Comparison of ENCODE assay signal across 17 cellular contexts in the genomic region with DNA sequence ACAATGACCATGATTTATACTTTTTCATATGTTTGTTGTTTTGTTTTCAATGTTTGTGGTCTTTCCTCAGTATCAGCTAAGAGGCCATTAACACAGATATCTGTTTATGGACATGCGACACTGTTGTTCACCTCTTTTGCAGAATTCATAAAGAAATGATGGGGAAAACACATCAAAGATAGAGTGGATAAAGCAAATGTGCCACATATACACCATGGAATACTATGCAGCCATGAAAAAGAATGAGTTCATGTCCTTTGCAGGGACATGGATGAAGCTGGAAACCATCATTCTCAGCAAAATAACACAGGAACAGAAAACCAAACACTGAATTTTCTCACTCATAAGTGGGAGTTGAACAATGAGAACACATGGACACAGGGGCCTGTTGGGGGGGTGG. TPM values are rescaled to one million over a fixed set of nuclear protein-coding genes. Genes with fewer than 3 reads are reported as not detected.
"Had no signal": no experiment of that assay in that cellular context is flagged by ENCODE, and none has a peak within 500 bp of the region (broad histone marks: within the 10 kb centered on the region; RNA-seq: fewer than 3 reads in every experiment).

No MANE protein-coding gene starts in this region.

RNA-seq across cellular contexts. Expression of a gene that starts 5.7 kb away (rescaled TPM):
- total RNA-seq: lung microvascular endothelial cell had no signal

RNA-seq across cellular contexts. Expression of a gene that starts 27.0 kb away (rescaled TPM):
- total RNA-seq: dermis microvascular lymphatic vessel endothelial cell, endodermal cell, esophagus mucosa, esophagus squamous epithelium, gastrocnemius medialis, glomerular endothelial cell, heart right ventricle, kidney epithelial cell, left cardiac atrium, left lung, left ventricle myocardium superior, lower leg skin, lower lobe of right lung, lung microvascular endothelial cell, mononuclear cell, mucosa of gallbladder had no signal
- polyA plus RNA-seq: heart right ventricle, keratinocyte had no signal
